Comparison of ENCODE assay signal across 10 cellular contexts in genomic region chr21:29301703-29302102, GRCh38. TPM values are rescaled to one million over a fixed set of nuclear protein-coding genes. Genes with fewer than 3 reads are reported as not detected.
DNase-seq lines count a peak whose midpoint lies in the region; ATAC-seq and TF ChIP-seq lines count a peak whose summit lies in the region.
"Had no signal": no experiment of that assay in that cellular context is flagged by ENCODE, and none has a peak within 500 bp of the region (broad histone marks: within the 10 kb centered on the region; RNA-seq: fewer than 3 reads in every experiment).

No MANE protein-coding gene starts in this region.

- H3K4me2 ChIP-seq in OCI-LY3 (ENCODE audit: low read length) = peak overlapping the region; percentile 86
- H3K4me2 ChIP-seq in fibroblast of lung (ENCODE audit: extremely low read depth, insufficient read depth, low read length) = peak overlapping the region; percentile 69

- intact Hi-C loops in sigmoid colon (cut with DNase I) = loop anchor here (5.0 kb wide), 2 partner anchors 119 to 229 kb away; partner anchors contain the start of gene CCT8

- H3K9me3 ChIP-seq in OCI-LY3 (ENCODE audit: insufficient read depth, low read length) = no peaks in the 10 kb centered on the region
- no peaks in the 10 kb centered on the region for H3K9me3 ChIP-seq in fibroblast of lung (ENCODE audit: control insufficient read depth, insufficient read depth, low read depth, low read length)
- no peaks in the 10 kb centered on the region for H3K9me3 ChIP-seq in sigmoid colon

- no peak for ATAC-seq in GM21619 (IDR thresholded peaks at IDR 0.05; ENCODE audit: unreplicated experiment)
- ATAC-seq in HG03108 (IDR thresholded peaks at IDR 0.05; ENCODE audit: unreplicated experiment) = no peak
- no peak for ATAC-seq in GM21825 (IDR thresholded peaks at IDR 0.05; ENCODE audit: unreplicated experiment)
- ATAC-seq: left ventricle myocardium superior had no signal

- no peak for DNase-seq in fibroblast of lung (ENCODE audit: low read depth in 2 of 2)
- no peak for DNase-seq in sigmoid colon
- no peak for DNase-seq in iPS-NIHi7 (ENCODE audit: extremely low spot score)
- DNase-seq: left ventricle myocardium superior; stimulated activated CD4-positive, alpha-beta T cell treated with anti-CD3 and anti-CD28 coated beads, Interleukin-4, amount 100 ng/mL, for 1 hour had no signal

- peaks cover 22% of the 10 kb centered on the region for H3K36me3 ChIP-seq in OCI-LY3 (replicated peaks; ENCODE audit: low read depth, low read length)
- no peaks in the 10 kb centered on the region for H3K36me3 ChIP-seq in fibroblast of lung (ENCODE audit: control insufficient read depth, insufficient read depth, low read length)
- no peaks in the 10 kb centered on the region for H3K36me3 ChIP-seq in sigmoid colon

- 58 to 65% methylated on average over 6 of the region's 6 CpGs for WGBS in sigmoid colon, 2 donors

- H3K27ac ChIP-seq in OCI-LY3 (ENCODE audit: low read length) = no peak overlapping the region
- H3K27ac ChIP-seq in fibroblast of lung (ENCODE audit: insufficient read depth, low read length) = no peak overlapping the region
- H3K27ac ChIP-seq in sigmoid colon = peak overlapping the region; percentile 52 to 97 (median 90)

- TF ChIP-seq CTCF in OCI-LY3 (IDR thresholded peaks at IDR 0.05; ENCODE audit: low read depth, low read length) (no peak), fibroblast of lung (conservative IDR thresholded peaks at IDR 0.05 in 1 of 2, IDR thresholded peaks at IDR 0.05 in 1 of 2; ENCODE audit: low read depth in 1 of 2, low read length in 2 of 2) (no peak), sigmoid colon (IDR thresholded peaks at IDR 0.05) (no peak)

- H3K27me3 ChIP-seq in OCI-LY3 (ENCODE audit: low read depth, low read length) = no peaks in the 10 kb centered on the region
- H3K27me3 ChIP-seq in fibroblast of lung (ENCODE audit: control insufficient read depth, insufficient read depth, low read length) = no peaks in the 10 kb centered on the region
- no peaks in the 10 kb centered on the region for H3K27me3 ChIP-seq in sigmoid colon

- no peak for TF ChIP-seq POLR2A in sigmoid colon (IDR thresholded peaks at IDR 0.05)

- H3K4me3 ChIP-seq in GM08714 (ENCODE audit: low read length) = peak overlapping the region; percentile 24; the same call in 1 of the 2 replicates
- H3K4me3 ChIP-seq in OCI-LY3 (ENCODE audit: low read length) = peak overlapping the region; percentile 93
- peak overlapping the region; percentile 5 to 100 (median 90) for H3K4me3 ChIP-seq in fibroblast of lung (replicated peaks in 1 of 4; ENCODE audit: control extremely low read depth in 1 of 4, insufficient read depth in 1 of 4, low read depth in 3 of 4, low read length in 4 of 4)
- H3K4me3 ChIP-seq in sigmoid colon = peak overlapping the region in 2 of 4 donors; percentile 96

- H4K20me1 ChIP-seq in OCI-LY3 (ENCODE audit: insufficient read depth, low read length) = peaks cover 60% of the 10 kb centered on the region
- H4K20me1 ChIP-seq in fibroblast of lung (ENCODE audit: control insufficient read depth, extremely low read depth, insufficient read depth, low read length) = no peaks in the 10 kb centered on the region

- H2AFZ ChIP-seq in OCI-LY3 (ENCODE audit: low read depth, low read length) = no peak overlapping the region
- H2AFZ ChIP-seq in fibroblast of lung (ENCODE audit: low read length) = no peak overlapping the region

- H3K79me2 ChIP-seq in OCI-LY3 (ENCODE audit: low read length) (peaks cover 80% of the 10 kb centered on the region), fibroblast of lung (ENCODE audit: control insufficient read depth, insufficient read depth, low read length) (peaks cover 75% of the 10 kb centered on the region)

- 0 out of 2 replicates have a peak overlapping the region, but pooled peaks have one; percentile 23 for H3K9ac ChIP-seq in OCI-LY3 (ENCODE audit: low read length)
- no peak overlapping the region for H3K9ac ChIP-seq in fibroblast of lung (ENCODE audit: insufficient read depth, low read length)

- TF ChIP-seq EP300 in sigmoid colon (IDR thresholded peaks at IDR 0.05) = no peak

- peaks cover 58% of the 10 kb centered on the region for H3K4me1 ChIP-seq in OCI-LY3 (ENCODE audit: low read length)
- peaks cover 2% of the 10 kb centered on the region for H3K4me1 ChIP-seq in fibroblast of lung (ENCODE audit: control insufficient read depth, extremely low read depth, insufficient read depth, low read length)
- H3K4me1 ChIP-seq in sigmoid colon = peaks cover 0 to 78% (median 66%) of the 10 kb centered on the region in 4 donors

RNA-seq across cellular contexts. Expression of gene BACH1, which starts 3.0 kb away (rescaled TPM):
- total RNA-seq in fibroblast of lung (127 and 138 TPM in 2 replicates), sigmoid colon (10 to 100 TPM; 47.1 to 89.6 (median 85.0) TPM)
- polyA plus RNA-seq in fibroblast of lung (36.4 and 38.2 TPM in 2 replicates), sigmoid colon (10 to 100 TPM in 2 of 3 donors, 1 to 10 TPM in 1; 8.4 to 16.6 (median 10.1) TPM)
- 16.9 and 22.6 TPM in 2 replicates for polyA plus RNA-seq in fibroblast of lung (2012)
- 58.0 and 88.5 TPM in 2 replicates for polyA minus RNA-seq in fibroblast of lung (ENCODE audit: low replicate concordance)

Comparison
In these comparisons a context has a peak if more than half of its experiments do, and no peak if none do; other contexts are left out.
1. H3K27ac ChIP-seq: peak in sigmoid colon (4 of 4); none in OCI-LY3 (single experiment) and fibroblast of lung (single experiment).